In the genomic region with DNA sequence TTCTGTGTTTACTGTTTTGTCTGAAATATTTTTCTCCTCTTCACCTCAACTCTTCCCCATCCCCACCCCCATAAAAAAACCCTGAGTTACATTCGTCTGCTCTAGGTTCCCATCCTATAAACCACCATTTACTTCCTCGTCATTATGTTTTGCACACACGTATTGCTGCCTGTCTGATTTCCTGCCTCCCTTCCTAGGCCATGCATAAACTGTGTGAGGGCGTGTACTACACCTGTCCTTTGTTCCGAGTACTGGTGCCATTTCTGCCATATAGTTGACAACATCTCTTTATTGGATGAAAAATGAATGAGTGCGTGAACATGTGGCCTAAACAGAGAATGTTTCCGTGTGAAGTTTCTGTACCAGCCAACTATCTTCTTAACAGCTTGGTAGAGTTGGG, we compare ENCODE assay signal across 32 cellular contexts.
"Had no signal": no experiment of that assay in that cellular context is flagged by ENCODE, and none has a peak within 500 bp of the region (broad histone marks: within the 10 kb centered on the region; RNA-seq: fewer than 3 reads in every experiment).

No MANE protein-coding gene starts in this region.

- H3K27me3 Mint-ChIP-seq: activated CD4-positive, alpha-beta memory T cell treated with anti-CD3 and anti-CD28 coated beads for 36 hours; activated CD4-positive, alpha-beta T cell treated with anti-CD3 and anti-CD28 coated beads for 36 hours; activated CD4-positive, alpha-beta T cell treated with anti-CD3 and anti-CD28 coated beads, Interleukin-2, amount 10 ng/mL, durations not matched to agents 24 days and 14 days; activated CD8-positive, alpha-beta memory T cell treated with anti-CD3 and anti-CD28 coated beads, Interleukin-2, amount 10 ng/mL, durations not matched to agents 7 days and 5 days; activated naive CD4-positive, alpha-beta T cell treated with anti-CD3 and anti-CD28 coated beads, Interleukin-2, amount 10 ng/mL, durations not matched to agents 7 days and 5 days; activated naive CD8-positive, alpha-beta T cell; effector memory CD8-positive, alpha-beta T cell had no signal

- H3K4me3 Mint-ChIP-seq: activated CD4-positive, alpha-beta memory T cell treated with anti-CD3 and anti-CD28 coated beads for 36 hours; activated CD4-positive, alpha-beta T cell treated with anti-CD3 and anti-CD28 coated beads for 36 hours; activated CD4-positive, alpha-beta T cell treated with anti-CD3 and anti-CD28 coated beads, Interleukin-2, amount 10 ng/mL, durations not matched to agents 24 days and 14 days; activated CD8-positive, alpha-beta memory T cell treated with anti-CD3 and anti-CD28 coated beads, Interleukin-2, amount 10 ng/mL, durations not matched to agents 7 days and 5 days; activated CD8-positive, alpha-beta T cell treated with anti-CD3 and anti-CD28 coated beads, Interleukin-2, amount 10 ng/mL, durations not matched to agents 7 days and 5 days; activated naive CD4-positive, alpha-beta T cell treated with anti-CD3 and anti-CD28 coated beads, Interleukin-2, amount 10 ng/mL, durations not matched to agents 7 days and 5 days; activated naive CD8-positive, alpha-beta T cell; activated T-helper 1 cell treated with anti-CD3 and anti-CD28 coated beads, Interleukin-12 subunit alpha, Interleukin-12 subunit beta, Interleukin-2, Interleukin-4 antibody, amounts not matched to agents 30 ng/mL and 10 ng/mL and 1 ng/mL, durations not matched to agents 14 hours and 24 hours and 36 hours; effector memory CD8-positive, alpha-beta T cell had no signal

- H3K27ac ChIP-seq: brain microvascular endothelial cell, esophagus muscularis mucosa, foreskin keratinocyte, gastrocnemius medialis, heart left ventricle had no signal

- H3K27ac Mint-ChIP-seq: activated CD4-positive, alpha-beta memory T cell treated with anti-CD3 and anti-CD28 coated beads for 36 hours; activated CD4-positive, alpha-beta T cell treated with anti-CD3 and anti-CD28 coated beads for 36 hours; activated CD4-positive, alpha-beta T cell treated with anti-CD3 and anti-CD28 coated beads, Interleukin-2, amount 10 ng/mL, durations not matched to agents 24 days and 14 days; activated CD8-positive, alpha-beta memory T cell treated with anti-CD3 and anti-CD28 coated beads, Interleukin-2, amount 10 ng/mL, durations not matched to agents 7 days and 5 days; activated CD8-positive, alpha-beta T cell treated with anti-CD3 and anti-CD28 coated beads, Interleukin-2, amount 10 ng/mL, durations not matched to agents 7 days and 5 days; activated naive CD4-positive, alpha-beta T cell treated with anti-CD3 and anti-CD28 coated beads, Interleukin-2, amount 10 ng/mL, durations not matched to agents 7 days and 5 days; activated naive CD8-positive, alpha-beta T cell; activated T-helper 1 cell treated with anti-CD3 and anti-CD28 coated beads, Interleukin-12 subunit alpha, Interleukin-12 subunit beta, Interleukin-2, Interleukin-4 antibody, amounts not matched to agents 30 ng/mL and 10 ng/mL and 1 ng/mL, durations not matched to agents 14 hours and 24 hours and 36 hours; activated T-helper 2 cell treated with anti-CD3 and anti-CD28 coated beads, Interferon-gamma antibody, Interleukin-2, Interleukin-4, amounts not matched to agents 10 μg/mL and 5 μg/mL and 100 μg/mL, durations not matched to agents 14 hours and 24 hours and 36 hours; effector memory CD8-positive, alpha-beta T cell had no signal

- H3K36me3 Mint-ChIP-seq: activated CD4-positive, alpha-beta memory T cell treated with anti-CD3 and anti-CD28 coated beads for 36 hours; activated CD8-positive, alpha-beta memory T cell treated with anti-CD3 and anti-CD28 coated beads, Interleukin-2, amount 10 ng/mL, durations not matched to agents 7 days and 5 days; activated naive CD4-positive, alpha-beta T cell treated with anti-CD3 and anti-CD28 coated beads, Interleukin-2, amount 10 ng/mL, durations not matched to agents 7 days and 5 days; activated naive CD8-positive, alpha-beta T cell had no signal

- H3K9me3 Mint-ChIP-seq: activated CD4-positive, alpha-beta T cell treated with anti-CD3 and anti-CD28 coated beads, Interleukin-2, amount 10 ng/mL, durations not matched to agents 24 days and 14 days had no signal

- H3K4me1 ChIP-seq: foreskin keratinocyte, gastrocnemius medialis had no signal

- H3K27me3 ChIP-seq: brain microvascular endothelial cell, esophagus muscularis mucosa, foreskin keratinocyte, gastrocnemius medialis, heart left ventricle had no signal

- H3K36me3 ChIP-seq: brain microvascular endothelial cell, esophagus muscularis mucosa, gastrocnemius medialis, heart left ventricle had no signal

- H3K4me1 Mint-ChIP-seq: activated CD4-positive, alpha-beta T cell treated with anti-CD3 and anti-CD28 coated beads for 36 hours; activated CD4-positive, alpha-beta T cell treated with anti-CD3 and anti-CD28 coated beads, Interleukin-2, amount 10 ng/mL, durations not matched to agents 24 days and 14 days; activated CD8-positive, alpha-beta memory T cell treated with anti-CD3 and anti-CD28 coated beads, Interleukin-2, amount 10 ng/mL, durations not matched to agents 7 days and 5 days; activated naive CD4-positive, alpha-beta T cell treated with anti-CD3 and anti-CD28 coated beads, Interleukin-2, amount 10 ng/mL, durations not matched to agents 7 days and 5 days had no signal

- H3K9me3 ChIP-seq: esophagus muscularis mucosa, gastrocnemius medialis, heart left ventricle had no signal

- H3K4me3 ChIP-seq: esophagus muscularis mucosa, gastrocnemius medialis, heart left ventricle had no signal

- ATAC-seq: activated CD4-positive, alpha-beta T cell treated with anti-CD3 and anti-CD28 coated beads for 36 hours; activated CD8-positive, alpha-beta memory T cell treated with anti-CD3 and anti-CD28 coated beads, Interleukin-2, amount 10 ng/mL, durations not matched to agents 7 days and 5 days; activated CD8-positive, alpha-beta T cell treated with anti-CD3 and anti-CD28 coated beads, Interleukin-2, amount 10 ng/mL, durations not matched to agents 7 days and 5 days; effector memory CD8-positive, alpha-beta T cell; foreskin keratinocyte; gastrocnemius medialis; heart left ventricle had no signal

- DNase-seq: activated CD4-positive, alpha-beta memory T cell treated with anti-CD3 and anti-CD28 coated beads for 36 hours; activated CD4-positive, alpha-beta T cell treated with anti-CD3 and anti-CD28 coated beads for 36 hours; activated CD4-positive, alpha-beta T cell treated with anti-CD3 and anti-CD28 coated beads, Interleukin-2, amount 10 ng/mL, durations not matched to agents 24 days and 14 days; activated CD4-positive, CD25-positive, alpha-beta regulatory T cell; activated CD4-positive, CD25-positive, alpha-beta regulatory T cell treated with anti-CD3 and anti-CD28 coated beads, Interleukin-2, amount 50 U/mL, for 72 hours; activated CD8-positive, alpha-beta memory T cell treated with anti-CD3 and anti-CD28 coated beads, Interleukin-2, amount 10 ng/mL, durations not matched to agents 7 days and 5 days; activated CD8-positive, alpha-beta memory T cell treated with anti-CD3 and anti-CD28 coated beads, Interleukin-2, amount 50 U/mL, for 4 hours; activated CD8-positive, alpha-beta T cell treated with anti-CD3 and anti-CD28 coated beads, Interleukin-2, amount 10 ng/mL, durations not matched to agents 7 days and 5 days; activated effector memory CD4-positive, alpha-beta T cell treated with anti-CD3 and anti-CD28 coated beads, Interleukin-2, amount 50 U/mL, for 16 hours; activated naive CD4-positive, alpha-beta T cell treated with anti-CD3 and anti-CD28 coated beads, Interleukin-2, amount 10 ng/mL, durations not matched to agents 7 days and 5 days; activated T-cell treated with anti-CD3 and anti-CD28 coated beads, Interleukin-2, amount 50 U/mL, for 1 hour; activated T-cell treated with anti-CD3 and anti-CD28 coated beads, Interleukin-2, amount 50 U/mL, for 48 hours; amniotic stem cell; anterior cingulate cortex; brain microvascular endothelial cell; caudate nucleus; cortex of kidney; dermis blood vessel endothelial cell; effector CD4-positive, alpha-beta T cell; effector memory CD8-positive, alpha-beta T cell; erythroblast; foreskin keratinocyte; gastrocnemius medialis; glutamatergic neuron; heart left ventricle; T-helper 2 cell had no signal

- FAIRE-seq: astrocyte, colon had no signal
